1 cellular context compared by ENCODE assay signal in genomic region chr5:181188700-181189362, GRCh38.
TF ChIP-seq lines count a peak whose summit lies in the region.

No MANE protein-coding gene starts in this region.

TF ChIP-seq in H1, 55 proteins besides CTCF, POLR2A, EP300 and RAD21:
- no peak for TF ChIP-seq CHD7 (IDR thresholded peaks at IDR 0.05; ENCODE audit: insufficient replicate concordance, low read length)
- 0 out of 4 replicates have a peak, but pooled peaks of 1 of the 2 experiments have one; percentile 46 for TF ChIP-seq HDAC2 (IDR thresholded peaks at IDR 0.05; ENCODE audit: borderline replicate concordance in 1 of 2, low read depth in 2 of 2, low read length in 2 of 2)
- TF ChIP-seq CEBPB (IDR thresholded peaks at IDR 0.05; ENCODE audit: low read depth, low read length) = no peak
- peak; percentile 86 for TF ChIP-seq ASH2L (IDR thresholded peaks at IDR 0.05; ENCODE audit: low read length)
- peak; percentile 98 for TF ChIP-seq TBP (IDR thresholded peaks at IDR 0.05; ENCODE audit: low read depth, low read length)
- no peak for TF ChIP-seq MAX (IDR thresholded peaks at IDR 0.05)
- peak; percentile 76; the same call in 1 of the 2 replicates for TF ChIP-seq MAFK (IDR thresholded peaks at IDR 0.05; ENCODE audit: low read depth, low read length)
- peak in 1 of 2 experiments; percentile 53; a peak in 1 of 4 replicates for TF ChIP-seq SIN3A (conservative IDR thresholded peaks at IDR 0.05 in 1 of 2, IDR thresholded peaks at IDR 0.05 in 1 of 2; ENCODE audit: low read depth in 1 of 2, low read length in 2 of 2)
- no peak for TF ChIP-seq SP2 (IDR thresholded peaks at IDR 0.05; ENCODE audit: low read length)
- no peak for TF ChIP-seq EZH2 (IDR thresholded peaks at IDR 0.05; ENCODE audit: low read depth, low read length, severe bottlenecking)
- TF ChIP-seq HDAC6 (IDR thresholded peaks at IDR 0.05; ENCODE audit: low read depth, low read length) = peak; percentile 40
- peak; percentile 54; the same call in 1 of the 2 replicates for TF ChIP-seq SP4 (IDR thresholded peaks at IDR 0.05; ENCODE audit: low read length)
- peak; percentile 86; the same call in 1 of the 2 replicates for TF ChIP-seq ATF2 (IDR thresholded peaks at IDR 0.05; ENCODE audit: low read length)
- peak; percentile 49 for TF ChIP-seq TAF7 (optimal IDR thresholded peaks at IDR 0.05; ENCODE audit: borderline replicate concordance, low read depth, low read length)
- TF ChIP-seq EGR1 (IDR thresholded peaks at IDR 0.05; ENCODE audit: borderline replicate concordance, low read depth, low read length) = 0 out of 2 replicates have a peak, but pooled peaks have one; percentile 47
- peak; percentile 64 for TF ChIP-seq TEAD4 (IDR thresholded peaks at IDR 0.05; ENCODE audit: low read depth, low read length)
- peak; percentile 53 for TF ChIP-seq KDM4A (IDR thresholded peaks at IDR 0.05; ENCODE audit: low read depth, low read length, severe bottlenecking)
